ENCODE assay signal across 1 cellular context in genomic region chr20:54479138-54479906, GRCh38.
TF ChIP-seq lines count a peak whose summit lies in the region.

No MANE protein-coding gene starts in this region.

TF ChIP-seq in IMR-90, 13 proteins besides CTCF, POLR2A, EP300 and RAD21:
- no peak for TF ChIP-seq NFE2L2 (IDR thresholded peaks at IDR 0.05; ENCODE audit: low read depth, low read length)
- no peak for TF ChIP-seq MXI1 (IDR thresholded peaks at IDR 0.05; ENCODE audit: borderline replicate concordance, low read depth, low read length)
- TF ChIP-seq, protein P1, sequence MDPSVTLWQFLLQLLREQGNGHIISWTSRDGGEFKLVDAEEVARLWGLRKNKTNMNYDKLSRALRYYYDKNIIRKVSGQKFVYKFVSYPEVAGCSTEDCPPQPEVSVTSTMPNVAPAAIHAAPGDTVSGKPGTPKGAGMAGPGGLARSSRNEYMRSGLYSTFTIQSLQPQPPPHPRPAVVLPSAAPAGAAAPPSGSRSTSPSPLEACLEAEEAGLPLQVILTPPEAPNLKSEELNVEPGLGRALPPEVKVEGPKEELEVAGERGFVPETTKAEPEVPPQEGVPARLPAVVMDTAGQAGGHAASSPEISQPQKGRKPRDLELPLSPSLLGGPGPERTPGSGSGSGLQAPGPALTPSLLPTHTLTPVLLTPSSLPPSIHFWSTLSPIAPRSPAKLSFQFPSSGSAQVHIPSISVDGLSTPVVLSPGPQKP (IDR thresholded peaks at IDR 0.05; ENCODE audit: borderline replicate concordance, low read depth, low read length), result no peak
- TF ChIP-seq CHD1 (IDR thresholded peaks at IDR 0.05; ENCODE audit: low read depth, low read length), result no peak
- no peak for TF ChIP-seq FOS (IDR thresholded peaks at IDR 0.05; ENCODE audit: low read depth, low read length)
- no peak for TF ChIP-seq MAZ (IDR thresholded peaks at IDR 0.05; ENCODE audit: borderline replicate concordance, low read depth, low read length)
- TF ChIP-seq RCOR1 (IDR thresholded peaks at IDR 0.05; ENCODE audit: insufficient replicate concordance, low read length), result no peak
- TF ChIP-seq CEBPB (IDR thresholded peaks at IDR 0.05; ENCODE audit: low read depth, low read length), result no peak
- no peak for TF ChIP-seq USF2 (IDR thresholded peaks at IDR 0.05; ENCODE audit: low read depth, low read length)
- no peak for TF ChIP-seq SMC3 (IDR thresholded peaks at IDR 0.05; ENCODE audit: low read depth, low read length)
- TF ChIP-seq MAFK (IDR thresholded peaks at IDR 0.05; ENCODE audit: low read depth, low read length), result no peak
- no peak for TF ChIP-seq RFX5 (IDR thresholded peaks at IDR 0.05; ENCODE audit: low read depth, low read length)
- TF ChIP-seq BHLHE40 (IDR thresholded peaks at IDR 0.05; ENCODE audit: low read depth, low read length), result no peak
